8 cellular contexts compared by ENCODE assay signal in genomic region chr16:89217138-89217387, GRCh38. TPM values are rescaled to one million over a fixed set of nuclear protein-coding genes. Genes with fewer than 3 reads are reported as not detected.
DNase-seq lines count a peak whose midpoint lies in the region; TF ChIP-seq lines count a peak whose summit lies in the region.

No MANE protein-coding gene starts in this region.

- H3K4me1 Mint-ChIP-seq in T-helper 1 cell treated with Interleukin-12 subunit alpha and Interleukin-12 subunit beta and Interleukin-4 antibody, amounts not matched to agents 30 μg/mL and 1 μg/mL, for 36 hours (ENCODE audit: low read depth) = peaks cover 18% of the 10 kb centered on the region

- no peaks in the 10 kb centered on the region for H3K9me3 Mint-ChIP-seq in T-helper 1 cell treated with Interleukin-12 subunit alpha and Interleukin-12 subunit beta and Interleukin-4 antibody, amounts not matched to agents 30 μg/mL and 1 μg/mL, for 36 hours

- WGBS in adipose tissue, 3 donors = 0 to 1% (median 0%) methylated on average over 11 of the region's 11 CpGs

- H3K27me3 Mint-ChIP-seq in T-helper 1 cell treated with Interleukin-12 subunit alpha and Interleukin-12 subunit beta and Interleukin-4 antibody, amounts not matched to agents 30 μg/mL and 1 μg/mL, for 36 hours (ENCODE audit: low read depth) = no peaks in the 10 kb centered on the region

- peaks cover 2% of the 10 kb centered on the region for H3K36me3 ChIP-seq in kidney epithelial cell (ENCODE audit: control insufficient read depth, insufficient read depth, low read length)

- peak overlapping the region; percentile 88 for H3K4me3 ChIP-seq in kidney epithelial cell (ENCODE audit: low read depth, low read length)

- peak overlapping the region; percentile 88 for H3K27ac ChIP-seq in adipose tissue (ENCODE audit: low read depth, low read length)
- H3K27ac ChIP-seq in substantia nigra (ENCODE audit: low read depth, low read length, poor library complexity, severe bottlenecking) = peak overlapping the region; percentile 81

- H3K36me3 Mint-ChIP-seq in T-helper 1 cell treated with Interleukin-12 subunit alpha and Interleukin-12 subunit beta and Interleukin-4 antibody, amounts not matched to agents 30 μg/mL and 1 μg/mL, for 36 hours (ENCODE audit: low read depth) = peaks cover 9% of the 10 kb centered on the region

- no peak for DNase-seq in T-helper 1 cell
- no peak for DNase-seq in kidney epithelial cell (ENCODE audit: low read depth)
- no peak for DNase-seq in substantia nigra (lab: John Stamatoyannopoulos, UW)
- no peak for DNase-seq in GM20000 (ENCODE audit: low spot score)
- no peak for DNase-seq in Kasumi-1 (lab: John Stamatoyannopoulos, UW)
- no peak for DNase-seq in hippocampal formation (lab: John Stamatoyannopoulos, UW)

- H3K27me3 ChIP-seq in kidney epithelial cell (ENCODE audit: control insufficient read depth, insufficient read depth, low read length) = no peaks in the 10 kb centered on the region

- peak overlapping the region; percentile 62 for H3K27ac Mint-ChIP-seq in T-helper 1 cell treated with Interleukin-12 subunit alpha and Interleukin-12 subunit beta and Interleukin-4 antibody, amounts not matched to agents 30 μg/mL and 1 μg/mL, for 36 hours

- no peak for TF ChIP-seq CTCF in kidney epithelial cell (IDR thresholded peaks at IDR 0.05; ENCODE audit: insufficient read depth, low read length, poor library complexity, severe bottlenecking)
- no peak for TF ChIP-seq CTCF in GM20000 (IDR thresholded peaks at IDR 0.05; ENCODE audit: extremely low read depth, missing control alignments)

- peak overlapping the region; percentile 91 for H3K4me3 Mint-ChIP-seq in T-helper 1 cell treated with Interleukin-12 subunit alpha and Interleukin-12 subunit beta and Interleukin-4 antibody, amounts not matched to agents 30 μg/mL and 1 μg/mL, for 36 hours

RNA-seq across cellular contexts. Expression of gene ZNF778, which starts 0.4 kb away (rescaled TPM):
- polyA plus RNA-seq in adipose tissue = 1 to 10 TPM; 1.1 to 3.8 (median 3.1) TPM
- total RNA-seq in kidney epithelial cell = 7.3 and 17.7 TPM in 2 replicates

RNA-seq across cellular contexts. Expression of gene SLC22A31, which starts 16.7 kb away (rescaled TPM):
- polyA plus RNA-seq in adipose tissue = 1 to 10 TPM in 1 of 3 donors, under 1 TPM in 1, not detected in 1; 0.59 to 1.1 TPM
- 6.1 and 6.8 TPM in 2 replicates for total RNA-seq in kidney epithelial cell

RNA-seq across cellular contexts. Expression of gene CDH15, which starts 45.5 kb away (rescaled TPM):
- under 1 TPM in 1 of 3 donors, not detected in 2; 0.09 TPM for polyA plus RNA-seq in adipose tissue
- total RNA-seq in kidney epithelial cell = 0.50 TPM in 1 of 2 replicates, not detected in the other
